ENCODE assay signal across 9 cellular contexts in genomic region chr1:88194542-88194941, GRCh38.
"Had no signal": no experiment of that assay in that cellular context is flagged by ENCODE, and none has a peak within 500 bp of the region (broad histone marks: within the 10 kb centered on the region; RNA-seq: fewer than 3 reads in every experiment).

No MANE protein-coding gene starts in this region.

- H3K4me3 ChIP-seq: GM23248, HAP-1 had no signal

- H3K27me3 Mint-ChIP-seq: IgD-negative memory B cell had no signal

- H3K27ac ChIP-seq: GM23248 had no signal

- ATAC-seq: HCT116, HepG2 had no signal

- H3K9me3 Mint-ChIP-seq: IgD-negative memory B cell had no signal

- H3K36me3 ChIP-seq: HAP-1 had no signal

- H3K9me3 ChIP-seq: HAP-1 had no signal

- FAIRE-seq: HepG2 had no signal

- H3K27ac Mint-ChIP-seq: HFFc6, IgD-negative memory B cell had no signal

- H3K4me1 ChIP-seq: HAP-1 had no signal

- DNase-seq: GM23248, GOT3, H7, HFFc6, KBM-7 had no signal

- H3K4me3 Mint-ChIP-seq: HFFc6 had no signal
